22 cellular contexts compared by ENCODE assay signal in the genomic region with DNA sequence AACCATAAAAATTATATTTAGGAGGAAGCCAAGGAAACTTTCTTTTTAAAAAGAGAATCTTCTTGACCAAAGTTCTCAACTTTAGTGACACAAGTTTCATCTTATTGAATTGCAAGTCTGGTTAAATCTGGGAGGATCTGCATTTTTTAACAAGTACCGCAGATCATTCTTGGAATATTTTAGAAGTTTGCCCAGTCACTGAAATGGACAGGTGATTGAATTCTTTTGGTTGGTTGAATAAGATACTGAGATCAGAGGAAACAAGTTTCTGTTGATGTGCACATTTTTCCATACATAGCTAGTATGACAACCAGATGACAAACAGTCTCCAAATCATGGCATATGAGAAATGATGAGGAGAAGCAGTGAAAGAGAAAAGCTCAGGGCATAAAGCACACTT. TPM values are rescaled to one million over a fixed set of nuclear protein-coding genes. Genes with fewer than 3 reads are reported as not detected.
"Had no signal": no experiment of that assay in that cellular context is flagged by ENCODE, and none has a peak within 500 bp of the region (broad histone marks: within the 10 kb centered on the region; RNA-seq: fewer than 3 reads in every experiment).

No MANE protein-coding gene starts in this region.

- DNase-seq: MG63, NCI-H1092, NCI-H1105 treated with DMSO at 0.1 percent for 48 hours, NCI-H1417 treated with DMSO at 0.1 percent for 48 hours, NCI-H146, NCI-H1694 treated with DMSO at 0.1 percent for 48 hours, NCI-H1930, NCI-H2081, NCI-H2107, NCI-H2227 treated with DMSO at 0.1 percent for 48 hours, NCI-H524, NCI-H526 treated with DMSO at 0.1 percent for 48 hours, NCI-H748 treated with DMSO at 0.1 percent for 48 hours, Right ventricle myocardium superior, RPMI8226, SIG-M5 had no signal

- H3K4me3 ChIP-seq: K562, MG63 had no signal

- H3K36me3 ChIP-seq: MG63 had no signal

- H3K27ac Mint-ChIP-seq: IgD-negative memory B cell had no signal

- H3K4me3 Mint-ChIP-seq: IgD-negative memory B cell had no signal

- H3K9me3 Mint-ChIP-seq: IgD-negative memory B cell had no signal

- H3K9me3 ChIP-seq: MG63 had no signal

- H3K4me1 Mint-ChIP-seq: IgD-negative memory B cell had no signal

- H3K27ac ChIP-seq: HL-60, KMS-11 had no signal

RNA-seq across cellular contexts. Expression of a gene that starts 50.2 kb away (rescaled TPM):
- total RNA-seq: K562, NCI-H460, SK-MEL-5 had no signal
- polyA plus RNA-seq: IgD-negative memory B cell, K562 had no signal
